Comparison of ENCODE assay signal across 20 cellular contexts in genomic region chr15:88526247-88526879, GRCh38.
"Had no signal": no experiment of that assay in that cellular context is flagged by ENCODE, and none has a peak within 500 bp of the region (broad histone marks: within the 10 kb centered on the region; RNA-seq: fewer than 3 reads in every experiment).

No MANE protein-coding gene starts in this region.

- H3K4me3 ChIP-seq: SJCRH30 had no signal

- H3K27me3 ChIP-seq: SJCRH30 had no signal

- FAIRE-seq: RCC 7860 had no signal

- DNase-seq: KBM-7, MV-4-11, NCI-H1048, NCI-H1105, NCI-H1417, NCI-H1436 treated with DMSO at 0.1 percent for 48 hours, NCI-H1694, NCI-H187 treated with DMSO at 0.1 percent for 48 hours, NCI-H2029 treated with DMSO at 0.1 percent for 48 hours, NCI-H2171 treated with DMSO at 0.1 percent for 48 hours, NCI-H345, NCI-H446 treated with DMSO at 0.1 percent for 48 hours, NCI-H510A treated with DMSO at 0.1 percent for 48 hours, NCI-H526, NCI-H82, RPMI8226, SHP77 treated with DMSO at 0.1 percent for 48 hours, SJCRH30, SW 1271 had no signal

- H3K27ac ChIP-seq: SJCRH30 had no signal

- H3K9me3 ChIP-seq: SJCRH30 had no signal
